Comparison of ENCODE assay signal across 17 cellular contexts in genomic region chr2:234995332-234996007, GRCh38. TPM values are rescaled to one million over a fixed set of nuclear protein-coding genes. Genes with fewer than 3 reads are reported as not detected.
A peak's percentile ranks its signal among the peaks of the same experiment; 100 is the strongest.
DNase-seq lines count a peak whose midpoint lies in the region; ATAC-seq, FAIRE-seq and TF ChIP-seq lines count a peak whose summit lies in the region.
"Had no signal": no experiment of that assay in that cellular context is flagged by ENCODE, and none has a peak within 500 bp of the region (broad histone marks: within the 10 kb centered on the region; RNA-seq: fewer than 3 reads in every experiment).

No MANE protein-coding gene starts in this region.

- 30% methylated on average over 24 of the region's 24 CpGs for WGBS in HepG2 (ENCODE audit: low lambda C conversion rate)

- TF ChIP-seq RAD21 in HepG2 (CRISPR knock-in tag; IDR thresholded peaks at IDR 0.05) = no peak; the same call in 1 of the 2 replicates

- no peaks in the 10 kb centered on the region for H3K9me2 ChIP-seq in Karpas-422 (replicated peaks; ENCODE audit: insufficient read depth, low read length)

- POLR2A ChIA-PET in HepG2 (lab: Yijun Ruan, JAX) = interaction anchor here (1.0 to 10.2 kb wide), 12 partner anchors 10 to 319 kb away, joined by 3 to 268 read pairs (median 5); partner anchors contain the start of gene SH3BP4

- no peak for TF ChIP-seq CTCF in HepG2 (CRISPR knock-in tag; IDR thresholded peaks at IDR 0.05)

- in situ Hi-C loops in HepG2 (cut with HindIII; ENCODE audit: extremely low pct_ligation_motif_present, low pct_unique_long_range_greater_than_20kb) = no loop called here

- ATAC-seq in HepG2 = peak; percentile 52
- no peak for ATAC-seq in HG03045 (IDR thresholded peaks at IDR 0.05; ENCODE audit: unreplicated experiment)
- ATAC-seq: activated CD8-positive, alpha-beta T cell treated with anti-CD3 and anti-CD28 coated beads, Interleukin-2, amount 10 ng/mL, durations not matched to agents 7 days and 5 days; K562; stimulated activated effector memory CD8-positive, alpha-beta T cell treated with anti-CD3 and anti-CD28 coated beads, Interleukin-12 subunit alpha, Interleukin-12 subunit beta, amount 100 ng/mL, for 72 hours had no signal

- no peak; a peak in 1 of 4 replicates for TF ChIP-seq POLR2A in HepG2 (IDR thresholded peaks at IDR 0.05; ENCODE audit: insufficient read depth in 1 of 2, low read depth in 2 of 2, low read length in 2 of 2)

- DNase-seq in astrocyte of the hippocampus (ENCODE audit: low read depth, low spot score) = peak; percentile 37
- DNase-seq in HepG2 (ENCODE audit: low spot score) = peak; percentile 84
- no peak for DNase-seq in dermis blood vessel endothelial cell
- DNase-seq in activated gamma-delta T cell (lab: John Stamatoyannopoulos, UW) = no peak
- DNase-seq in Karpas-422 = no peak
- DNase-seq: activated CD8-positive, alpha-beta T cell treated with anti-CD3 and anti-CD28 coated beads, Interleukin-2, amount 10 ng/mL, durations not matched to agents 7 days and 5 days; activated naive CD4-positive, alpha-beta T cell; BE2C; cortex of kidney; foreskin fibroblast; NCI-H2107 had no signal

- intact Hi-C loops in HepG2 (cut with micrococcal nuclease; ENCODE audit: unreplicated experiment) = no loop called here

- TF ChIP-seq EP300 in HepG2 (IDR thresholded peaks at IDR 0.05; ENCODE audit: low read depth in 2 of 2, low read length in 2 of 2) = peak in 1 of 2 experiments; percentile 79; a peak in 2 of 4 replicates
- no peak; the same call in none of the 2 replicates for TF ChIP-seq EP300 in HepG2 (CRISPR knock-in tag; IDR thresholded peaks at IDR 0.05; ENCODE audit: borderline replicate concordance)

- H3K36me3 ChIP-seq in HUES48 (ENCODE audit: control insufficient read depth, insufficient read depth, low read length) = peaks cover 23% of the 10 kb centered on the region
- peaks cover 18 to 56% of the 10 kb centered on the region in 2 experiments for H3K36me3 ChIP-seq in HepG2 (replicated peaks in 1 of 2; ENCODE audit: control insufficient read depth in 1 of 2, insufficient read depth in 2 of 2, low read length in 2 of 2)
- peaks cover 80% of the 10 kb centered on the region for H3K36me3 ChIP-seq in skeletal muscle satellite cell (ENCODE audit: insufficient read depth, low read length)
- no peaks in the 10 kb centered on the region for H3K36me3 ChIP-seq in Karpas-422 (ENCODE audit: insufficient read depth, low read length)
- H3K36me3 ChIP-seq: BE2C had no signal

- H4K20me1 ChIP-seq in HepG2 (ENCODE audit: insufficient read depth, low read length) (peaks cover 92% of the 10 kb centered on the region), Karpas-422 (ENCODE audit: insufficient read depth, low read depth, low read length) (no peaks in the 10 kb centered on the region)

- H3K4me3 ChIP-seq in HUES48 (ENCODE audit: low read depth, low read length) (no peak overlapping the region), HepG2 (replicated peaks in 1 of 3; ENCODE audit: insufficient read depth in 1 of 3, low read depth in 2 of 3, low read length in 3 of 3) (peak overlapping the region in 1 of 3 experiments; percentile 2; a peak in 2 of 6 replicates), skeletal muscle satellite cell (ENCODE audit: low read length) (no peak overlapping the region), Karpas-422 (ENCODE audit: low read length) (no peak overlapping the region)
- H3K4me3 ChIP-seq: K562 had no signal

- H3K4me1 ChIP-seq in HUES48 (ENCODE audit: control insufficient read depth, insufficient read depth, low read length) (peaks cover 47% of the 10 kb centered on the region), HepG2 (ENCODE audit: insufficient read depth, low read length) (peaks cover 100% of the 10 kb centered on the region), skeletal muscle satellite cell (ENCODE audit: control insufficient read depth, insufficient read depth, low read length) (peaks cover 64% of the 10 kb centered on the region), Karpas-422 (ENCODE audit: low read length) (no peaks in the 10 kb centered on the region)

- H3K27ac ChIP-seq in HUES48 (ENCODE audit: low read depth, low read length) (peak overlapping the region; percentile 78), HepG2 (ENCODE audit: extremely low read length, insufficient read depth, low read length) (peak overlapping the region; percentile 75), Karpas-422 (ENCODE audit: low read length) (no peak overlapping the region)

- H3K27me3 ChIP-seq in HUES48 (ENCODE audit: control insufficient read depth, insufficient read depth, low read length) (no peaks in the 10 kb centered on the region), HepG2 (ENCODE audit: control insufficient read depth in 1 of 2, insufficient read depth in 2 of 2, low read length in 2 of 2) (no peaks in the 10 kb centered on the region), skeletal muscle satellite cell (ENCODE audit: control insufficient read depth, insufficient read depth, low read length) (no peaks in the 10 kb centered on the region), Karpas-422 (ENCODE audit: low read length) (no peaks in the 10 kb centered on the region)
- H3K27me3 ChIP-seq: BE2C had no signal

- peaks cover 97% of the 10 kb centered on the region for H3K79me2 ChIP-seq in HepG2 (ENCODE audit: insufficient read depth, low read length)
- H3K79me2 ChIP-seq in Karpas-422 (ENCODE audit: low read length) = no peaks in the 10 kb centered on the region

- BruUV-seq in HepG2 (replicated peaks; lab: Mats Ljungman, UMichigan) = no TSS peak

- H3K9me3 ChIP-seq in HUES48 (ENCODE audit: control insufficient read depth, insufficient read depth, low read length) (no peaks in the 10 kb centered on the region), HepG2 (ENCODE audit: low read length) (no peaks in the 10 kb centered on the region), skeletal muscle satellite cell (replicated peaks; ENCODE audit: low read length) (no peaks in the 10 kb centered on the region), Karpas-422 (ENCODE audit: low read length) (no peaks in the 10 kb centered on the region)
- H3K9me3 ChIP-seq: BE2C had no signal

- peak; percentile 94 for FAIRE-seq in HepG2 (lab: Jason Lieb, UNC)
- FAIRE-seq: K562 had no signal

- CTCF ChIA-PET in HepG2 (lab: Yijun Ruan, JAX; ENCODE audit: low intra/inter-chr PET ratio, low total read pairs) = no interaction called here

- peak overlapping the region; percentile 46 for H3K4me2 ChIP-seq in HepG2 (ENCODE audit: low read depth, low read length)
- H3K4me2 ChIP-seq in skeletal muscle satellite cell (ENCODE audit: low read length) = no peak overlapping the region
- H3K4me2 ChIP-seq in Karpas-422 (ENCODE audit: low read depth, low read length, poor library complexity, severe bottlenecking) = no peak overlapping the region

- H3K9ac ChIP-seq in HUES48 (ENCODE audit: low read depth, low read length) = 0 out of 2 replicates have a peak overlapping the region, but pooled peaks have one; percentile 6
- H3K9ac ChIP-seq in HepG2 (ENCODE audit: insufficient read depth, low read depth, low read length) = peak overlapping the region; percentile 59
- H3K9ac ChIP-seq in skeletal muscle satellite cell (ENCODE audit: low read depth, low read length) = peak overlapping the region; percentile 72
- H3K9ac ChIP-seq in Karpas-422 (ENCODE audit: low read length) = no peak overlapping the region

- H2AFZ ChIP-seq in HepG2 (ENCODE audit: low read length) (no peak overlapping the region), Karpas-422 (ENCODE audit: low read length) (no peak overlapping the region)

TF ChIP-seq in HepG2, 621 proteins besides CTCF, POLR2A, EP300 and RAD21 (continues in another document):
- TF ChIP-seq FOXP4 (CRISPR knock-in tag; IDR thresholded peaks at IDR 0.05) = peak; percentile 82; the same call in 1 of the 2 replicates

RNA-seq across cellular contexts. Expression of gene SH3BP4, which starts 43.7 kb away (rescaled TPM):
- total RNA-seq in HepG2 (2016; rRNA removed; fragmentation: Illumina TruSeq; extraction: Trizol) (34.6 and 44.3 TPM in 2 replicates), dermis blood vessel endothelial cell (35.4 and 42.3 TPM in 2 replicates)
- total RNA-seq in HepG2 (2016; cell fraction: cytosol; rRNA removed; fragmentation: Illumina TruSeq; extraction: Trizol; ENCODE audit: low read depth) = 10.1 and 13.4 TPM in 2 replicates
- 33.4 and 38.6 TPM in 2 replicates for total RNA-seq in HepG2 (2016; cell fraction: insoluble cytoplasmic fraction; rRNA removed; fragmentation: Illumina TruSeq; extraction: Trizol)
- total RNA-seq in HepG2 (2016; cell fraction: membrane; rRNA removed; fragmentation: Illumina TruSeq; extraction: Trizol) = 23.4 and 24.2 TPM in 2 replicates
- 29.3 and 37.6 TPM in 2 replicates for total RNA-seq in HepG2 (2016; cell fraction: nucleus; rRNA removed; fragmentation: Illumina TruSeq; extraction: Trizol)
- polyA plus RNA-seq in HepG2 (2011; rRNA removed) = 99.1 and 101 TPM in 2 replicates
- polyA plus RNA-seq in HepG2 (2011; cell fraction: cytosol; rRNA removed) = 62.2 and 70.2 TPM in 2 replicates
- 57.3 and 58.3 TPM in 2 replicates for polyA plus RNA-seq in HepG2 (2011; cell fraction: nucleus; rRNA removed)
- 54.2 and 63.2 TPM in 2 replicates for polyA plus RNA-seq in HepG2 (2012)
- polyA plus RNA-seq in HepG2 (2016; cell fraction: cytosol; fragmentation: Illumina TruSeq; extraction: Trizol; ENCODE audit: low read depth) = 12.1 and 15.0 TPM in 2 replicates
- 41.4 and 47.1 TPM in 2 replicates for polyA plus RNA-seq in HepG2 (2016; cell fraction: insoluble cytoplasmic fraction; fragmentation: Illumina TruSeq; extraction: Trizol; ENCODE audit: low read depth)
- polyA plus RNA-seq in HepG2 (2016; cell fraction: membrane; fragmentation: Illumina TruSeq; extraction: Trizol; ENCODE audit: low read depth) = 16.0 and 16.3 TPM in 2 replicates
- 33.7 and 37.2 TPM in 2 replicates for polyA plus RNA-seq in HepG2 (2016; cell fraction: nucleus; fragmentation: Illumina TruSeq; extraction: Trizol; ENCODE audit: insufficient read depth, low read depth)
- polyA minus RNA-seq in HepG2 (2011; rRNA and poly(A)+ RNA removed; ENCODE audit: low replicate concordance) = 50.3 and 196 TPM in 2 replicates
- polyA minus RNA-seq in HepG2 (2011; cell fraction: cytosol; rRNA and poly(A)+ RNA removed) = 58.1 and 67.7 TPM in 2 replicates
- polyA minus RNA-seq in HepG2 (2011; cell fraction: nucleus; rRNA and poly(A)+ RNA removed) = 92.1 and 100 TPM in 2 replicates
- 28.9 and 35.2 TPM in 2 replicates for total RNA-seq in skeletal muscle satellite cell (2012; rRNA removed)
- total RNA-seq in Karpas-422 (2014; rRNA removed; shearing (Covaris generic); ENCODE audit: low replicate concordance) = not detected in 2 replicates
- total RNA-seq: activated CD8-positive, alpha-beta T cell treated with anti-CD3 and anti-CD28 coated beads, Interleukin-2, amount 10 ng/mL, durations not matched to agents 7 days and 5 days; T-helper 2 cell treated with Interferon-gamma antibody and Interleukin-4, amounts not matched to agents 100 ng/mL and 5 ng/mL, for 36 hours had no signal

Comparison
In these comparisons a context has a peak if more than half of its experiments do, and no peak if none do; other contexts are left out.
1. DNase-seq: peak in astrocyte of the hippocampus (single experiment) and HepG2 (single experiment); none in dermis blood vessel endothelial cell (single experiment), activated gamma-delta T cell (single experiment) and Karpas-422 (single experiment).
2. RNA of gene SH3BP4, which starts 43.7 kb away (total RNA-seq): 35.4 to 42.3 TPM in dermis blood vessel endothelial cell and 10.1 to 44.3 TPM in HepG2; not detected in Karpas-422; every median in the first group is over 10 times any median in the second.